Comparison of ENCODE assay signal across 16 cellular contexts in genomic region chr5:38591450-38591849, GRCh38. TPM values are rescaled to one million over a fixed set of nuclear protein-coding genes. Genes with fewer than 3 reads are reported as not detected.
A peak's percentile ranks its signal among the peaks of the same experiment; 100 is the strongest.
DNase-seq lines count a peak whose midpoint lies in the region; ATAC-seq and TF ChIP-seq lines count a peak whose summit lies in the region.
"Had no signal": no experiment of that assay in that cellular context is flagged by ENCODE, and none has a peak within 500 bp of the region (broad histone marks: within the 10 kb centered on the region; RNA-seq: fewer than 3 reads in every experiment).

No MANE protein-coding gene starts in this region.

- no peaks in the 10 kb centered on the region for H3K4me1 Mint-ChIP-seq in CD8-positive, alpha-beta memory T cell
- H3K4me1 Mint-ChIP-seq in activated T-helper 2 cell treated with anti-CD3 and anti-CD28 coated beads, Interferon-gamma antibody, Interleukin-2, Interleukin-4, amounts not matched to agents 10 μg/mL and 5 μg/mL and 100 μg/mL, durations not matched to agents 14 hours and 24 hours and 36 hours (ENCODE audit: low read depth): no peaks in the 10 kb centered on the region

- TF ChIP-seq POLR2A in IMR-90 (IDR thresholded peaks at IDR 0.05; ENCODE audit: low read depth, low read length): no peak

- in situ Hi-C loops in IMR-90 (cut with MboI; ENCODE audit: low sequenced_read_pairs): no loop called here

- no peak overlapping the region for H4K5ac ChIP-seq in IMR-90 (ENCODE audit: low read depth, low read length)

- H2BK120ac ChIP-seq in IMR-90 (ENCODE audit: low read depth, low read length): no peak overlapping the region

- H3K23ac ChIP-seq in IMR-90 (ENCODE audit: low read depth, low read length): no peak overlapping the region

- H3K56ac ChIP-seq in IMR-90 (ENCODE audit: extremely low read depth, insufficient read depth, low read length): no peak overlapping the region

- no peak for TF ChIP-seq RAD21 in IMR-90 (IDR thresholded peaks at IDR 0.05; ENCODE audit: low read length)

- H3K9me3 ChIP-seq in IMR-90 (ENCODE audit: control insufficient read depth, insufficient read depth, low read length): no peaks in the 10 kb centered on the region
- H3K9me3 ChIP-seq in CD8-positive, alpha-beta memory T cell (ENCODE audit: low read length): no peaks in the 10 kb centered on the region
- H3K9me3 ChIP-seq: SJCRH30 had no signal

- no peak overlapping the region for H3K18ac ChIP-seq in IMR-90 (ENCODE audit: low read depth, low read length)

- H3K9me3 Mint-ChIP-seq in CD8-positive, alpha-beta memory T cell: peaks cover 0 to 5% (median 0%) of the 10 kb centered on the region in 5 donors
- no peaks in the 10 kb centered on the region for H3K9me3 Mint-ChIP-seq in activated T-helper 2 cell treated with anti-CD3 and anti-CD28 coated beads, Interferon-gamma antibody, Interleukin-2, Interleukin-4, amounts not matched to agents 10 μg/mL and 5 μg/mL and 100 μg/mL, durations not matched to agents 14 hours and 24 hours and 36 hours
- H3K9me3 Mint-ChIP-seq: CD4-positive, alpha-beta T cell; HFFc6 had no signal

- no peak overlapping the region for H3K4me3 ChIP-seq in IMR-90 (ENCODE audit: insufficient read depth, low read depth, low read length)
- H3K4me3 ChIP-seq in CD8-positive, alpha-beta memory T cell (ENCODE audit: low read length): no peak overlapping the region
- H3K4me3 ChIP-seq: SJCRH30 had no signal

- no peak overlapping the region for H3K14ac ChIP-seq in IMR-90 (replicated peaks; ENCODE audit: low read depth, low read length)

- DNase-seq in AG08395 (ENCODE audit: low spot score) (peak; percentile 17), IMR-90 (peak; percentile 30), astrocyte of the hippocampus (ENCODE audit: low read depth, low spot score) (peak; percentile 40), myocyte (ENCODE audit: low read depth) (peak; percentile 30)
- DNase-seq in CD8-positive, alpha-beta memory T cell: no peak
- DNase-seq in activated CD4-positive, alpha-beta T cell treated with anti-CD3 and anti-CD28 coated beads, Interleukin-2, amount 50 U/mL, for 1 hour: no peak
- DNase-seq in activated T-helper 2 cell treated with anti-CD3 and anti-CD28 coated beads, Interferon-gamma antibody, Interleukin-2, Interleukin-4, amounts not matched to agents 10 μg/mL and 5 μg/mL and 100 μg/mL, durations not matched to agents 14 hours and 24 hours and 36 hours (ENCODE audit: low spot score): no peak
- DNase-seq: AML-193; CD4-positive, alpha-beta T cell; DMS79 treated with DMSO at 0.1 percent for 48 hours; HFFc6; NCI-H2029; NCI-H510A treated with DMSO at 0.1 percent for 48 hours; SJCRH30 had no signal

- peaks cover 6% of the 10 kb centered on the region; the same call in 1 of the 2 replicates for H3K9me1 ChIP-seq in IMR-90 (ENCODE audit: insufficient read depth, low read length)

- WGBS in IMR-90 (ENCODE audit: extremely low coverage in 2 of 2, insufficient read length in 1 of 2), 2 experiments: 53% methylated on average over 2 of the region's 3 CpGs; no CpG with 5 or more reads in 1 of the 2 experiments

- no peak overlapping the region for H2BK5ac ChIP-seq in IMR-90 (ENCODE audit: low read depth, low read length, poor library complexity, severe bottlenecking)

- no peak overlapping the region for H3K4me3 Mint-ChIP-seq in CD8-positive, alpha-beta memory T cell
- no peak overlapping the region for H3K4me3 Mint-ChIP-seq in activated T-helper 2 cell treated with anti-CD3 and anti-CD28 coated beads, Interferon-gamma antibody, Interleukin-2, Interleukin-4, amounts not matched to agents 10 μg/mL and 5 μg/mL and 100 μg/mL, durations not matched to agents 14 hours and 24 hours and 36 hours (ENCODE audit: low read depth)
- H3K4me3 Mint-ChIP-seq: CD4-positive, alpha-beta T cell; HFFc6 had no signal

- ATAC-seq in IMR-90 (ENCODE audit: low read depth): peak; percentile 50; the same call in 1 of the 2 replicates
- no peak for ATAC-seq in HG03432 (IDR thresholded peaks at IDR 0.05; ENCODE audit: unreplicated experiment)
- ATAC-seq: HepG2 had no signal

- no peak overlapping the region for H3K27ac Mint-ChIP-seq in CD8-positive, alpha-beta memory T cell
- no peak overlapping the region for H3K27ac Mint-ChIP-seq in activated T-helper 2 cell treated with anti-CD3 and anti-CD28 coated beads, Interferon-gamma antibody, Interleukin-2, Interleukin-4, amounts not matched to agents 10 μg/mL and 5 μg/mL and 100 μg/mL, durations not matched to agents 14 hours and 24 hours and 36 hours
- H3K27ac Mint-ChIP-seq: CD4-positive, alpha-beta T cell; HFFc6 had no signal

- H2BK20ac ChIP-seq in IMR-90 (ENCODE audit: low read depth, low read length): no peak overlapping the region

- peaks cover 6% of the 10 kb centered on the region; the same call in 1 of the 2 replicates for H3K4me1 ChIP-seq in IMR-90 (ENCODE audit: control insufficient read depth, insufficient read depth, low read length)
- H3K4me1 ChIP-seq in CD8-positive, alpha-beta memory T cell (ENCODE audit: insufficient read depth, low read length): no peaks in the 10 kb centered on the region
- H3K4me1 ChIP-seq: SJCRH30 had no signal

- no peak overlapping the region for H4K91ac ChIP-seq in IMR-90 (ENCODE audit: insufficient read depth, low read depth, low read length)

- H3K27me3 Mint-ChIP-seq in CD8-positive, alpha-beta memory T cell: peaks cover 16 to 21% of the 10 kb centered on the region in 2 donors
- H3K27me3 Mint-ChIP-seq in activated T-helper 2 cell treated with anti-CD3 and anti-CD28 coated beads, Interferon-gamma antibody, Interleukin-2, Interleukin-4, amounts not matched to agents 10 μg/mL and 5 μg/mL and 100 μg/mL, durations not matched to agents 14 hours and 24 hours and 36 hours (ENCODE audit: low read depth): peaks cover 3% of the 10 kb centered on the region

- H2AK9ac ChIP-seq in IMR-90 (replicated peaks; ENCODE audit: low read depth, low read length, poor library complexity): no peak overlapping the region

- no peak overlapping the region for H2BK15ac ChIP-seq in IMR-90 (ENCODE audit: low read depth, low read length)

- H3K27me3 ChIP-seq in IMR-90 (ENCODE audit: control insufficient read depth, insufficient read depth, low read length): peaks cover 2% of the 10 kb centered on the region; the same call in 1 of the 2 replicates
- H3K27me3 ChIP-seq in CD8-positive, alpha-beta memory T cell (ENCODE audit: insufficient read depth, low read length, poor library complexity, severe bottlenecking): no peaks in the 10 kb centered on the region

- POLR2A ChIA-PET in IMR-90 (lab: Charles Lee; ENCODE audit: unreplicated experiment): no interaction called here
- POLR2A ChIA-PET in CD8-positive, alpha-beta memory T cell (lab: Charles Lee): no interaction called here

- H3K4me2 ChIP-seq in IMR-90 (ENCODE audit: low read depth, low read length): no peak overlapping the region

- no peaks in the 10 kb centered on the region for H4K20me1 ChIP-seq in IMR-90 (ENCODE audit: insufficient read depth, low read length)

- intact Hi-C loops in IMR-90 (cut with micrococcal nuclease): no loop called here
- intact Hi-C loops in activated T-helper 2 cell treated with anti-CD3 and anti-CD28 coated beads, Interferon-gamma antibody, Interleukin-2, Interleukin-4, amounts not matched to agents 10 μg/mL and 5 μg/mL and 100 μg/mL, durations not matched to agents 14 hours and 24 hours and 36 hours (cut with micrococcal nuclease): no loop called here

- dilution Hi-C loops in IMR-90 (cut with HindIII; ENCODE audit: low sequenced_read_pairs, unreplicated experiment): no loop called here

- BruUV-seq in IMR-90 (replicated peaks; lab: Mats Ljungman, UMichigan): no TSS peak

- no peak overlapping the region for H3K4ac ChIP-seq in IMR-90 (ENCODE audit: low read depth, low read length)

- H3K36me3 Mint-ChIP-seq in CD8-positive, alpha-beta memory T cell: no peaks in the 10 kb centered on the region
- H3K36me3 Mint-ChIP-seq in activated T-helper 2 cell treated with anti-CD3 and anti-CD28 coated beads, Interferon-gamma antibody, Interleukin-2, Interleukin-4, amounts not matched to agents 10 μg/mL and 5 μg/mL and 100 μg/mL, durations not matched to agents 14 hours and 24 hours and 36 hours (ENCODE audit: low read depth): no peaks in the 10 kb centered on the region

- no peak overlapping the region for H3K9ac ChIP-seq in IMR-90 (ENCODE audit: low read depth, low read length)

- TF ChIP-seq CTCF in IMR-90 (conservative IDR thresholded peaks at IDR 0.05; ENCODE audit: low read depth, low read length): no peak

- no peak overlapping the region for H2AK5ac ChIP-seq in IMR-90 (ENCODE audit: low read depth, low read length)

- no peaks in the 10 kb centered on the region for H3K79me1 ChIP-seq in IMR-90 (ENCODE audit: low read depth in 1 of 2, low read length in 2 of 2)

- no peak overlapping the region for H2AFZ ChIP-seq in IMR-90 (replicated peaks; ENCODE audit: low read length, poor library complexity)

- CTCF ChIA-PET in IMR-90 (lab: Yijun Ruan, JAX): interaction anchor here (0.5 kb wide), 1 partner anchor 216 kb away, joined by 3 read pairs; no protein-coding TSS in a partner anchor
- CTCF ChIA-PET in CD8-positive, alpha-beta memory T cell (lab: Charles Lee): no interaction called here

- H4K8ac ChIP-seq in IMR-90 (ENCODE audit: low read depth in 2 of 2, low read length in 2 of 2): no peak overlapping the region

- no peak overlapping the region for H3K27ac ChIP-seq in IMR-90 (ENCODE audit: insufficient read depth, low read length)
- H3K27ac ChIP-seq in CD8-positive, alpha-beta memory T cell (ENCODE audit: low read depth, low read length): no peak overlapping the region
- H3K27ac ChIP-seq: SJCRH30 had no signal

- H3K36me3 ChIP-seq in IMR-90 (ENCODE audit: control insufficient read depth, insufficient read depth, low read length): no peaks in the 10 kb centered on the region
- no peaks in the 10 kb centered on the region for H3K36me3 ChIP-seq in CD8-positive, alpha-beta memory T cell (ENCODE audit: insufficient read depth, low read length)
- H3K36me3 ChIP-seq: SJCRH30 had no signal

TF ChIP-seq in IMR-90, 13 proteins besides CTCF, POLR2A, EP300 and RAD21 (continues in another document):
- TF ChIP-seq RFX5 (IDR thresholded peaks at IDR 0.05; ENCODE audit: low read depth, low read length): no peak

RNA-seq across cellular contexts. Expression of gene LIFR, which starts 35.0 kb away (rescaled TPM):
- total RNA-seq in IMR-90 (2012; rRNA removed): 10.4 and 13.9 TPM in 2 replicates
- polyA plus RNA-seq in IMR-90 (2012; rRNA removed): 1.6 and 1.9 TPM in 2 replicates
- 0.35 and 0.54 TPM in 2 replicates for polyA plus RNA-seq in IMR-90 (2012; cell fraction: cytosol; rRNA removed)
- 0.50 and 4.3 TPM in 2 replicates for polyA plus RNA-seq in IMR-90 (2012; cell fraction: nucleus; rRNA removed; ENCODE audit: low replicate concordance)
- 11.1 and 16.2 TPM in 2 replicates for total RNA-seq in myocyte
- polyA plus RNA-seq in myocyte (2012): 2.4 TPM
- not detected for total RNA-seq in CD8-positive, alpha-beta memory T cell
- not detected for polyA plus RNA-seq in CD8-positive, alpha-beta memory T cell
- total RNA-seq in activated T-helper 2 cell treated with anti-CD3 and anti-CD28 coated beads, Interferon-gamma antibody, Interleukin-2, Interleukin-4, amounts not matched to agents 10 μg/mL and 5 μg/mL and 100 μg/mL, durations not matched to agents 14 hours and 24 hours and 36 hours: 0.25 TPM in 1 of 2 replicates, not detected in the other

Comparison
In these comparisons a context has a peak if more than half of its experiments do, and no peak if none do; other contexts are left out.
1. DNase-seq: peak in AG08395 (single experiment), IMR-90 (single experiment), astrocyte of the hippocampus (single experiment) and myocyte (single experiment); none in CD8-positive, alpha-beta memory T cell (0 of 5), activated CD4-positive, alpha-beta T cell treated with anti-CD3 and anti-CD28 coated beads, Interleukin-2, amount 50 U/mL, for 1 hour (single experiment) and activated T-helper 2 cell treated with anti-CD3 and anti-CD28 coated beads, Interferon-gamma antibody, Interleukin-2, Interleukin-4, amounts not matched to agents 10 μg/mL and 5 μg/mL and 100 μg/mL, durations not matched to agents 14 hours and 24 hours and 36 hours (single experiment).